8 cellular contexts compared by ENCODE assay signal in the genomic region with DNA sequence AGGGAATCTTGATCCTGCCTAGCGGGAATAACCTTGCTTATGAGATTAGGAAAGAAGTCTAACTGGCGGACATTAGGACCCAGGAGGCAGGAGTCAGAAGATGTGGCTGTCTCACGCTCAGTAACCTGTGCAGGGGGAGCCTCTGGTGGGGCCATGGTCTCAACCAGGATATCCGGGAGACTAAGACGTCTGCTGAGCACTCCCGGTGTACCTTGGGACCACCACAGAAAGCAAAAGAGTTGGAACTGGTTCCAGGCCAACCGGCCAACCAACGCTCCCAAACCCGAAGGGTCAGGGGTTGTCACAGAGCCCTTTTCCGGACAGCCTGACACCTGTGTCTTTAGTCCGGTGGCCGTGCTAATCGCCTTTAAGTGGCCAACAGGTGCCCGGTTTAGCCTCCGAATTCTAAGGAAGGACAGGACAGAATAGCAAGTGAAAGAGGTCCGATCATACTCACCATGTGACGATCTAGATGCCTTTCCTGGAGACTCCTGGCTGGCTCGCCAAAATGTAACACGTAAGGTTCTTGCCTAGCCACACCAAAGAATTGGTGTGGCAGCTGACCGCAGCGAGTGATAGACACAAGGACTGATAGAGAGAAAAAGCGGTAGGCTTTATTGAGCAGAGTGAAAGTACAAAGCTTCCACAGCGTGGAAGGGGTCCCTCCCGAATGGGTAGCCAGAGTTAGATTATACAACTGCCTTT.
A peak's percentile ranks its signal among the peaks of the same experiment; 100 is the strongest.
DNase-seq lines count a peak whose midpoint lies in the region; ATAC-seq and TF ChIP-seq lines count a peak whose summit lies in the region.

No MANE protein-coding gene starts in this region.

- 47 to 53% methylated on average over 24 of the region's 24 CpGs for WGBS in ectodermal cell, 2 experiments

- in situ Hi-C loops in KBM-7 (cut with MboI; ENCODE audit: low pct_unique_long_range_greater_than_20kb, low sequenced_read_pairs): no loop called here

- no peak overlapping the region for H3K27ac ChIP-seq in ectodermal cell (ENCODE audit: insufficient read depth, low read depth, low read length, poor library complexity, severe bottlenecking)

- H3K27me3 Mint-ChIP-seq in nephron progenitor cell (ENCODE audit: low read depth, poor library complexity): peaks cover 7% of the 10 kb centered on the region

- TF ChIP-seq CTCF in nephron progenitor cell (IDR thresholded peaks at IDR 0.05): no peak

- ATAC-seq in GM21619 (IDR thresholded peaks at IDR 0.05; ENCODE audit: unreplicated experiment): peak; percentile 87

- no peaks in the 10 kb centered on the region for H3K36me3 ChIP-seq in ectodermal cell (ENCODE audit: control insufficient read depth, insufficient read depth, low read length)

- no peaks in the 10 kb centered on the region for H3K4me1 Mint-ChIP-seq in nephron progenitor cell

- peaks cover 7% of the 10 kb centered on the region for H3K9me3 Mint-ChIP-seq in nephron progenitor cell

- H3K4me3 ChIP-seq in ectodermal cell (ENCODE audit: insufficient read depth, low read depth, low read length): peak overlapping the region; percentile 37

- H3K4me1 ChIP-seq in ectodermal cell (ENCODE audit: control insufficient read depth, insufficient read depth, low read length): no peaks in the 10 kb centered on the region

- no peaks in the 10 kb centered on the region for H3K9me3 ChIP-seq in ectodermal cell (ENCODE audit: control insufficient read depth, low read length)

- H3K27ac Mint-ChIP-seq in nephron progenitor cell: no peak overlapping the region

- no peak overlapping the region for H3K4me3 Mint-ChIP-seq in nephron progenitor cell

- no peaks in the 10 kb centered on the region for H3K36me3 Mint-ChIP-seq in nephron progenitor cell (ENCODE audit: low read depth)

- DNase-seq in Daoy (ENCODE audit: low read depth) (peak; percentile 11), NCI-H2227 (lab: John Stamatoyannopoulos, UW; ENCODE audit: unreplicated experiment) (peak; percentile 46), nephron progenitor cell (peak; percentile 20), NCI-H524 treated with DMSO at 0.1 percent for 48 hours (lab: John Stamatoyannopoulos, UW) (no peak), KBM-7 (no peak), middle frontal gyrus (ENCODE audit: extremely low spot score, low spot score) (no peak)

- no peaks in the 10 kb centered on the region for H3K27me3 ChIP-seq in ectodermal cell (ENCODE audit: control insufficient read depth, insufficient read depth, low read length, poor library complexity, severe bottlenecking)

Comparison
In these comparisons a context has a peak if more than half of its experiments do, and no peak if none do; other contexts are left out.
1. DNase-seq: peak in Daoy (single experiment), NCI-H2227 (single experiment) and nephron progenitor cell (single experiment); none in NCI-H524 treated with DMSO at 0.1 percent for 48 hours (single experiment), KBM-7 (single experiment) and middle frontal gyrus (single experiment).